Comparison of ENCODE assay signal across 2 cellular contexts in the genomic region with DNA sequence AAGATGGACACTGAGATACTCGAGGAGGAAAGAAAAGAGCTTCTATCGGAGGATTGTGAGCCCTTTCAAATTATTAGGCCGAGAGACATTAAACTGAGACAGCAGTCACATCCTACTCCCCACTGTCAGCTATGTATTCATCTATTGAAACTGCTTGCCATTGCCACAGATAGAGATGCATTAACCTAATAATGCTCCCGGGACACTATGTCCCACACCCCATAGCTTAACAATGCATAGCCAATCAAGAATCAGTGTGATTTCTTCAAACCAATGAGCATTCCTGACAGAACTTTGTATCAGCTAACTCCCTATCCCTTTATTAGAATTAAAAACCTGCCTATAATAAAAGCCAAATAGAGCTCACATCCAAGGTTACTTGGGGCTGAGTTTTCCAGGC.
TF ChIP-seq lines count a peak whose summit lies in the region.

No MANE protein-coding gene starts in this region.

TF ChIP-seq in A549, 52 proteins besides CTCF, POLR2A, EP300 and RAD21:
- TF ChIP-seq, protein P1, sequence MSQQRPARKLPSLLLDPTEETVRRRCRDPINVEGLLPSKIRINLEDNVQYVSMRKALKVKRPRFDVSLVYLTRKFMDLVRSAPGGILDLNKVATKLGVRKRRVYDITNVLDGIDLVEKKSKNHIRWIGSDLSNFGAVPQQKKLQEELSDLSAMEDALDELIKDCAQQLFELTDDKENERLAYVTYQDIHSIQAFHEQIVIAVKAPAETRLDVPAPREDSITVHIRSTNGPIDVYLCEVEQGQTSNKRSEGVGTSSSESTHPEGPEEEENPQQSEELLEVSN (IDR thresholded peaks at IDR 0.05; ENCODE audit: borderline replicate concordance, low read depth) = no peak
- TF ChIP-seq BHLHE40 (IDR thresholded peaks at IDR 0.05; ENCODE audit: low read depth, low read length) (no peak), SMC3 (IDR thresholded peaks at IDR 0.05) (no peak), CBX8 (IDR thresholded peaks at IDR 0.05) (no peak), ZNF302 (CRISPR knock-in tag; IDR thresholded peaks at IDR 0.05) (no peak), EHMT2 (IDR thresholded peaks at IDR 0.05; ENCODE audit: low read depth) (no peak), EHF (CRISPR knock-in tag; IDR thresholded peaks at IDR 0.05) (no peak), NFE2L2 (conservative IDR thresholded peaks at IDR 0.05; ENCODE audit: low read length) (no peak), MAFK (IDR thresholded peaks at IDR 0.05; ENCODE audit: partially characterized antibody) (no peak), MAZ (IDR thresholded peaks at IDR 0.05; ENCODE audit: borderline replicate concordance, low read depth, low read length) (no peak), HOXB13 (CRISPR knock-in tag; IDR thresholded peaks at IDR 0.05; ENCODE audit: low read depth) (no peak), ZSCAN20 (CRISPR knock-in tag; IDR thresholded peaks at IDR 0.05) (no peak), FOSL2 (IDR thresholded peaks at IDR 0.05) (no peak), FOSL2 (CRISPR knock-in tag; IDR thresholded peaks at IDR 0.05) (no peak), RNF2 (IDR thresholded peaks at IDR 0.05; ENCODE audit: borderline replicate concordance, low read depth) (no peak), GATA3 (IDR thresholded peaks at IDR 0.05; ENCODE audit: borderline replicate concordance) (no peak), NPAS2 (CRISPR knock-in tag; IDR thresholded peaks at IDR 0.05; ENCODE audit: borderline replicate concordance) (no peak)
- TF ChIP-seq, protein P2, sequence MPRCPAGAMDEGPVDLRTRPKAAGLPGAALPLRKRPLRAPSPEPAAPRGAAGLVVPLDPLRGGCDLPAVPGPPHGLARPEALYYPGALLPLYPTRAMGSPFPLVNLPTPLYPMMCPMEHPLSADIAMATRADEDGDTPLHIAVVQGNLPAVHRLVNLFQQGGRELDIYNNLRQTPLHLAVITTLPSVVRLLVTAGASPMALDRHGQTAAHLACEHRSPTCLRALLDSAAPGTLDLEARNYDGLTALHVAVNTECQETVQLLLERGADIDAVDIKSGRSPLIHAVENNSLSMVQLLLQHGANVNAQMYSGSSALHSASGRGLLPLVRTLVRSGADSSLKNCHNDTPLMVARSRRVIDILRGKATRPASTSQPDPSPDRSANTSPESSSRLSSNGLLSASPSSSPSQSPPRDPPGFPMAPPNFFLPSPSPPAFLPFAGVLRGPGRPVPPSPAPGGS (IDR thresholded peaks at IDR 0.05) = no peak

TF ChIP-seq in IMR-90, 13 proteins besides CTCF, POLR2A, EP300 and RAD21:
- TF ChIP-seq MXI1 (IDR thresholded peaks at IDR 0.05; ENCODE audit: borderline replicate concordance, low read depth, low read length) (no peak), RFX5 (IDR thresholded peaks at IDR 0.05; ENCODE audit: low read depth, low read length) (no peak), SMC3 (IDR thresholded peaks at IDR 0.05; ENCODE audit: low read depth, low read length) (no peak), FOS (IDR thresholded peaks at IDR 0.05; ENCODE audit: low read depth, low read length) (no peak), CHD1 (IDR thresholded peaks at IDR 0.05; ENCODE audit: low read depth, low read length) (no peak), RCOR1 (IDR thresholded peaks at IDR 0.05; ENCODE audit: insufficient replicate concordance, low read length) (no peak), MAZ (IDR thresholded peaks at IDR 0.05; ENCODE audit: borderline replicate concordance, low read depth, low read length) (no peak), BHLHE40 (IDR thresholded peaks at IDR 0.05; ENCODE audit: low read depth, low read length) (no peak), MAFK (IDR thresholded peaks at IDR 0.05; ENCODE audit: low read depth, low read length) (no peak), NFE2L2 (IDR thresholded peaks at IDR 0.05; ENCODE audit: low read depth, low read length) (no peak), CEBPB (IDR thresholded peaks at IDR 0.05; ENCODE audit: low read depth, low read length) (no peak)
- TF ChIP-seq, protein P3, sequence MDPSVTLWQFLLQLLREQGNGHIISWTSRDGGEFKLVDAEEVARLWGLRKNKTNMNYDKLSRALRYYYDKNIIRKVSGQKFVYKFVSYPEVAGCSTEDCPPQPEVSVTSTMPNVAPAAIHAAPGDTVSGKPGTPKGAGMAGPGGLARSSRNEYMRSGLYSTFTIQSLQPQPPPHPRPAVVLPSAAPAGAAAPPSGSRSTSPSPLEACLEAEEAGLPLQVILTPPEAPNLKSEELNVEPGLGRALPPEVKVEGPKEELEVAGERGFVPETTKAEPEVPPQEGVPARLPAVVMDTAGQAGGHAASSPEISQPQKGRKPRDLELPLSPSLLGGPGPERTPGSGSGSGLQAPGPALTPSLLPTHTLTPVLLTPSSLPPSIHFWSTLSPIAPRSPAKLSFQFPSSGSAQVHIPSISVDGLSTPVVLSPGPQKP (IDR thresholded peaks at IDR 0.05; ENCODE audit: borderline replicate concordance, low read depth, low read length) = no peak
- TF ChIP-seq, protein P4, sequence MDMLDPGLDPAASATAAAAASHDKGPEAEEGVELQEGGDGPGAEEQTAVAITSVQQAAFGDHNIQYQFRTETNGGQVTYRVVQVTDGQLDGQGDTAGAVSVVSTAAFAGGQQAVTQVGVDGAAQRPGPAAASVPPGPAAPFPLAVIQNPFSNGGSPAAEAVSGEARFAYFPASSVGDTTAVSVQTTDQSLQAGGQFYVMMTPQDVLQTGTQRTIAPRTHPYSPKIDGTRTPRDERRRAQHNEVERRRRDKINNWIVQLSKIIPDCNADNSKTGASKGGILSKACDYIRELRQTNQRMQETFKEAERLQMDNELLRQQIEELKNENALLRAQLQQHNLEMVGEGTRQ (IDR thresholded peaks at IDR 0.05; ENCODE audit: low read depth, low read length) = no peak
